Comparison of ENCODE assay signal across 16 cellular contexts in genomic region chr10:123552760-123553554, GRCh38.
A peak's percentile ranks its signal among the peaks of the same experiment; 100 is the strongest.
DNase-seq lines count a peak whose midpoint lies in the region; ATAC-seq lines count a peak whose summit lies in the region.
"Had no signal": no experiment of that assay in that cellular context is flagged by ENCODE, and none has a peak within 500 bp of the region (broad histone marks: within the 10 kb centered on the region; RNA-seq: fewer than 3 reads in every experiment).

No MANE protein-coding gene starts in this region.

- no peaks in the 10 kb centered on the region for H3K27me3 ChIP-seq in BLaER1

- peak overlapping the region; percentile 36; the same call in 1 of the 2 replicates for H3K9ac ChIP-seq in BLaER1

- peaks cover 12% of the 10 kb centered on the region for H3K36me3 ChIP-seq in BLaER1

- H3K4me3 ChIP-seq in BLaER1 = no peak overlapping the region

- H4K20me1 ChIP-seq in BLaER1 = no peaks in the 10 kb centered on the region

- H3K9me3 ChIP-seq in BLaER1 = peaks cover 41% of the 10 kb centered on the region

- peak overlapping the region; percentile 84 for H3K4me2 ChIP-seq in BLaER1

- ATAC-seq in GM18873 (IDR thresholded peaks at IDR 0.05; ENCODE audit: low FRiP score, unreplicated experiment) (peak; percentile 51), HG02623 (IDR thresholded peaks at IDR 0.05; ENCODE audit: unreplicated experiment) (peak; percentile 48), HG03442 (IDR thresholded peaks at IDR 0.05; ENCODE audit: unreplicated experiment) (peak; percentile 50), HG03097 (IDR thresholded peaks at IDR 0.05; ENCODE audit: low FRiP score, unreplicated experiment) (no peak), HG02763 (IDR thresholded peaks at IDR 0.05; ENCODE audit: unreplicated experiment) (no peak)
- ATAC-seq: left colon, Right ventricle myocardium inferior had no signal

- DNase-seq in 8988T (no peak), NCI-H146 (lab: John Stamatoyannopoulos, UW) (no peak)
- DNase-seq: ACHN; amygdala; DMS153; Kasumi-1; left colon; NCI-H748 treated with DMSO at 0.1 percent for 48 hours; stimulated activated CD4-positive, alpha-beta T cell treated with anti-CD3 and anti-CD28 coated beads, Interleukin-15, amount 100 ng/mL, for 24 hours had no signal

- peaks cover 100% of the 10 kb centered on the region for H3K4me1 ChIP-seq in BLaER1

- peak overlapping the region; percentile 88 for H3K27ac ChIP-seq in BLaER1

Comparison
In these comparisons a context has a peak if more than half of its experiments do, and no peak if none do; other contexts are left out.
1. ATAC-seq: peak in GM18873 (single experiment), HG02623 (single experiment) and HG03442 (single experiment); none in HG03097 (single experiment) and HG02763 (single experiment).